ENCODE assay signal across 23 cellular contexts in genomic region chr12:46470975-46471374, GRCh38.
DNase-seq lines count a peak whose midpoint lies in the region; ATAC-seq and TF ChIP-seq lines count a peak whose summit lies in the region.
"Had no signal": no experiment of that assay in that cellular context is flagged by ENCODE, and none has a peak within 500 bp of the region (broad histone marks: within the 10 kb centered on the region; RNA-seq: fewer than 3 reads in every experiment).

No MANE protein-coding gene starts in this region.

- no peak overlapping the region for H3K27ac Mint-ChIP-seq in activated naive CD8-positive, alpha-beta T cell treated with anti-CD3 and anti-CD28 coated beads for 36 hours
- H3K27ac Mint-ChIP-seq in Caco-2 (ENCODE audit: unreplicated experiment) = no peak overlapping the region
- H3K27ac Mint-ChIP-seq: endodermal cell, mesothelial cell of epicardium had no signal

- no peak overlapping the region for H3K9ac ChIP-seq in mesendoderm (ENCODE audit: low read length)
- H3K9ac ChIP-seq: BLaER1 had no signal

- no peaks in the 10 kb centered on the region for H3K9me3 Mint-ChIP-seq in activated naive CD8-positive, alpha-beta T cell treated with anti-CD3 and anti-CD28 coated beads for 36 hours
- H3K9me3 Mint-ChIP-seq in Caco-2 (ENCODE audit: unreplicated experiment) = no peaks in the 10 kb centered on the region
- H3K9me3 Mint-ChIP-seq: endodermal cell, mesothelial cell of epicardium, neural crest cell had no signal

- H3K79me1 ChIP-seq in mesendoderm (ENCODE audit: low read length) = no peaks in the 10 kb centered on the region

- H2BK5ac ChIP-seq in mesendoderm (ENCODE audit: low read length) = no peak overlapping the region

- WGBS in mesendoderm (ENCODE audit: extremely low coverage, insufficient coverage, low lambda C conversion rate) = no CpG with 5 or more reads among the region's 1 CpG

- no peaks in the 10 kb centered on the region for H3K27me3 Mint-ChIP-seq in activated naive CD8-positive, alpha-beta T cell treated with anti-CD3 and anti-CD28 coated beads for 36 hours
- no peaks in the 10 kb centered on the region for H3K27me3 Mint-ChIP-seq in Caco-2 (ENCODE audit: insufficient read depth, unreplicated experiment)

- H3K4me1 ChIP-seq in mesendoderm (ENCODE audit: control insufficient read depth, low read depth, low read length) = peaks cover 1% of the 10 kb centered on the region
- peaks cover 44% of the 10 kb centered on the region for H3K4me1 ChIP-seq in Caco-2

- H3K27me3 ChIP-seq in mesendoderm (ENCODE audit: insufficient read depth, low read length, poor library complexity) (no peaks in the 10 kb centered on the region), Caco-2 (replicated peaks; ENCODE audit: control insufficient read depth, insufficient read depth, low read length) (no peaks in the 10 kb centered on the region)
- H3K27me3 ChIP-seq: BLaER1, spleen, tibial artery had no signal

- H3K18ac ChIP-seq in mesendoderm (ENCODE audit: low read length) = no peak overlapping the region

- H3K36me3 Mint-ChIP-seq in activated naive CD8-positive, alpha-beta T cell treated with anti-CD3 and anti-CD28 coated beads for 36 hours = peaks cover 4% of the 10 kb centered on the region
- H3K36me3 Mint-ChIP-seq in Caco-2 (ENCODE audit: insufficient read depth, unreplicated experiment) = no peaks in the 10 kb centered on the region
- H3K36me3 Mint-ChIP-seq: mesothelial cell of epicardium had no signal

- no peak overlapping the region for H3K23ac ChIP-seq in mesendoderm (ENCODE audit: low read length)

- intact Hi-C loops in Caco-2 (cut with micrococcal nuclease; ENCODE audit: unreplicated experiment) = no loop called here

- peak overlapping the region; percentile 32 for H3K4me3 Mint-ChIP-seq in activated naive CD8-positive, alpha-beta T cell treated with anti-CD3 and anti-CD28 coated beads for 36 hours
- H3K4me3 Mint-ChIP-seq in Caco-2 (ENCODE audit: unreplicated experiment) = no peak overlapping the region
- H3K4me3 Mint-ChIP-seq: endodermal cell, mesothelial cell of epicardium, neural crest cell had no signal

- no peak overlapping the region for H3K4me3 ChIP-seq in mesendoderm (ENCODE audit: low read length)
- H3K4me3 ChIP-seq in Caco-2 (ENCODE audit: low read depth, low read length) = no peak overlapping the region
- H3K4me3 ChIP-seq: BLaER1, spleen, tibial artery had no signal

- no peak overlapping the region for H3K27ac ChIP-seq in mesendoderm (ENCODE audit: low read depth, low read length)
- H3K27ac ChIP-seq: 22Rv1, BLaER1, tibial artery had no signal

- no peaks in the 10 kb centered on the region for H3K9me3 ChIP-seq in Caco-2
- H3K9me3 ChIP-seq: BLaER1, spleen, tibial artery had no signal

- H2BK15ac ChIP-seq in mesendoderm (replicated peaks; ENCODE audit: low read depth) = no peak overlapping the region

- no TSS peak for BruUV-seq in Caco-2 (replicated peaks; lab: Mats Ljungman, UMichigan)

- no peak overlapping the region for H3K4ac ChIP-seq in mesendoderm (ENCODE audit: low read depth, low read length)

- H2AK5ac ChIP-seq in mesendoderm (ENCODE audit: low read length) = no peak overlapping the region

- no peaks in the 10 kb centered on the region for H3K79me2 ChIP-seq in mesendoderm (ENCODE audit: control insufficient read depth, insufficient read depth, low read length)

- no peak overlapping the region for H3K4me2 ChIP-seq in mesendoderm (ENCODE audit: low read length)

- no peak for TF ChIP-seq CTCF in Caco-2 (IDR thresholded peaks at IDR 0.05; ENCODE audit: insufficient read depth in 1 of 2, low read depth in 1 of 2, low read length in 1 of 2, severe bottlenecking in 1 of 2, unreplicated experiment in 1 of 2)

- H2BK120ac ChIP-seq in mesendoderm (ENCODE audit: low read depth, low read length) = peak overlapping the region; percentile 45

- no peak overlapping the region for H4K8ac ChIP-seq in mesendoderm (ENCODE audit: low read depth, low read length)

- peak; percentile 63 for DNase-seq in DMS53 (lab: John Stamatoyannopoulos, UW)
- no peak for DNase-seq in DMS53 treated with DMSO at 0.1 percent for 48 hours (lab: John Stamatoyannopoulos, UW; ENCODE audit: unreplicated experiment)
- peak; percentile 76 for DNase-seq in HT1080 (ENCODE audit: low read depth)
- DNase-seq in activated naive CD8-positive, alpha-beta T cell treated with anti-CD3 and anti-CD28 coated beads for 36 hours = no peak
- DNase-seq in mesendoderm = no peak
- DNase-seq in Caco-2 = no peak
- DNase-seq: activated CD4-positive, alpha-beta T cell treated with anti-CD3 and anti-CD28 coated beads for 1 hour; activated CD8-positive, alpha-beta memory T cell treated with anti-CD3 and anti-CD28 coated beads, Interleukin-2, amount 50 U/mL, for 48 hours; activated naive CD4-positive, alpha-beta T cell; endodermal cell; GOT3; kidney glomerular epithelial cell; NCI-H1048; NCI-H526; spleen; T1000; tibial artery had no signal

- POLR2A ChIA-PET in Caco-2 (lab: Charles Lee) = interaction anchor here (0.9 kb wide), 1 partner anchor 99 kb away, joined by 3 read pairs; no protein-coding TSS in a partner anchor

- H3K56ac ChIP-seq in mesendoderm (ENCODE audit: low read length) = no peak overlapping the region

- peaks cover 29% of the 10 kb centered on the region for H3K4me1 Mint-ChIP-seq in activated naive CD8-positive, alpha-beta T cell treated with anti-CD3 and anti-CD28 coated beads for 36 hours
- peaks cover 9% of the 10 kb centered on the region for H3K4me1 Mint-ChIP-seq in Caco-2 (ENCODE audit: low read depth, unreplicated experiment)

- ATAC-seq in SK-N-SH treated with all-trans-retinoic acid at 6 μM for 48 hours = no peak
- ATAC-seq in HG02610 (IDR thresholded peaks at IDR 0.05; ENCODE audit: unreplicated experiment) = no peak

- CTCF ChIA-PET in Caco-2 (lab: Charles Lee) = no interaction called here

- no peak overlapping the region for H4K5ac ChIP-seq in mesendoderm (ENCODE audit: low read length)

- H3K36me3 ChIP-seq in mesendoderm (ENCODE audit: control insufficient read depth, insufficient read depth, low read length) (no peaks in the 10 kb centered on the region), Caco-2 (ENCODE audit: control insufficient read depth, insufficient read depth, low read length) (no peaks in the 10 kb centered on the region)
- H3K36me3 ChIP-seq: BLaER1, spleen, tibial artery had no signal

TF ChIP-seq in SK-N-SH treated with all-trans-retinoic acid at 6 μM for 48 hours, 23 proteins besides CTCF, POLR2A, EP300 and RAD21:
- TF ChIP-seq ZFP30 (CRISPR knock-in tag; IDR thresholded peaks at IDR 0.05) (no peak), ZNF565 (CRISPR knock-in tag; conservative IDR thresholded peaks at IDR 0.05; ENCODE audit: low read depth) (no peak), ZC3H10 (CRISPR knock-in tag; IDR thresholded peaks at IDR 0.05) (no peak), PATZ1 (CRISPR knock-in tag; IDR thresholded peaks at IDR 0.05; ENCODE audit: borderline replicate concordance) (no peak), ESRRG (CRISPR knock-in tag; IDR thresholded peaks at IDR 0.05) (no peak), OSR1 (CRISPR knock-in tag; IDR thresholded peaks at IDR 0.05) (no peak), ZNF70 (CRISPR knock-in tag; IDR thresholded peaks at IDR 0.05) (no peak), CSDC2 (CRISPR knock-in tag; IDR thresholded peaks at IDR 0.05) (no peak), CREB5 (CRISPR knock-in tag; IDR thresholded peaks at IDR 0.05; ENCODE audit: low read depth) (no peak), ISL1 (CRISPR knock-in tag; IDR thresholded peaks at IDR 0.05) (no peak), ZNF8 (CRISPR knock-in tag; IDR thresholded peaks at IDR 0.05) (no peak)
- TF ChIP-seq, protein P1, sequence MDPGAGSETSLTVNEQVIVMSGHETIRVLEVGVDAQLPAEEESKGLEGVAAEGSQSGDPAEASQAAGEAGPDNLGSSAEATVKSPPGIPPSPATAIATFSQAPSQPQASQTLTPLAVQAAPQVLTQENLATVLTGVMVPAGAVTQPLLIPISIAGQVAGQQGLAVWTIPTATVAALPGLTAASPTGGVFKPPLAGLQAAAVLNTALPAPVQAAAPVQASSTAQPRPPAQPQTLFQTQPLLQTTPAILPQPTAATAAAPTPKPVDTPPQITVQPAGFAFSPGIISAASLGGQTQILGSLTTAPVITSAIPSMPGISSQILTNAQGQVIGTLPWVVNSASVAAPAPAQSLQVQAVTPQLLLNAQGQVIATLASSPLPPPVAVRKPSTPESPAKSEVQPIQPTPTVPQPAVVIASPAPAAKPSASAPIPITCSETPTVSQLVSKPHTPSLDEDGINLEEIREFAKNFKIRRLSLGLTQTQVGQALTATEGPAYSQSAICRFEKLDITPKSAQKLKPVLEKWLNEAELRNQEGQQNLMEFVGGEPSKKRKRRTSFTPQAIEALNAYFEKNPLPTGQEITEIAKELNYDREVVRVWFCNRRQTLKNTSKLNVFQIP (CRISPR knock-in tag; IDR thresholded peaks at IDR 0.05; ENCODE audit: borderline replicate concordance, low read depth) = no peak

Comparison
In these comparisons a context has a peak if more than half of its experiments do, and no peak if none do; other contexts are left out.
1. DNase-seq: peak in DMS53 (single experiment) and HT1080 (single experiment); none in DMS53 treated with DMSO at 0.1 percent for 48 hours (single experiment), activated naive CD8-positive, alpha-beta T cell treated with anti-CD3 and anti-CD28 coated beads for 36 hours (single experiment), mesendoderm (single experiment) and Caco-2 (0 of 2).